ENCODE assay signal across 10 cellular contexts in the genomic region with DNA sequence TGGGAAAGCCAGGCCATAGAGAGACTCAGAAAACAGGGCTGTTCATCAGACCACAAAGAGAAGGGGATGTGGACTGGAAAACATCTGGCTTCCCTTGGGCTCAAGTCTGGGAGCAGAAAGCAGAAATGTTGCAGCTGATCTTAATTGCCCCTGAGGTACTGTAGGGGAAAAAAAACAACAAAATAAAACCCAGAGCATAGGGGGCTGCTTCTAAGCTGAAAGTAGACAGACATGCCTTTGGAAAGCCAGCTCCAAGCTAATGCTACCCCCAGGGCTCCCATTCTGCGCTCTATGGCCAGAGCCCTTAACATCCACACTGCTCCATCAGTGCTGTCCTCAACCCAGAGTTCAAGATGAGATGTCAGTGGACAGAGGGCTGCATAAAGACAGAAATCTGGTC. TPM values are rescaled to one million over a fixed set of nuclear protein-coding genes. Genes with fewer than 3 reads are reported as not detected.
DNase-seq lines count a peak whose midpoint lies in the region; ATAC-seq and TF ChIP-seq lines count a peak whose summit lies in the region.
"Had no signal": no experiment of that assay in that cellular context is flagged by ENCODE, and none has a peak within 500 bp of the region (broad histone marks: within the 10 kb centered on the region; RNA-seq: fewer than 3 reads in every experiment).

No MANE protein-coding gene starts in this region.

- H3K4me2 ChIP-seq in IMR-90 (ENCODE audit: low read depth, low read length) = no peak overlapping the region

- TF ChIP-seq POLR2A in IMR-90 (IDR thresholded peaks at IDR 0.05; ENCODE audit: low read depth, low read length) = no peak

- H3K9me1 ChIP-seq in IMR-90 (ENCODE audit: insufficient read depth, low read length) = no peaks in the 10 kb centered on the region

- H4K5ac ChIP-seq in IMR-90 (ENCODE audit: low read depth, low read length) = no peak overlapping the region

- H3K36me3 Mint-ChIP-seq in natural killer cell treated with Interleukin-12 subunit alpha and Interleukin-12 subunit beta and Interleukin-15 and Interleukin-18, amount 100 ng/mL, for 72 hours = no peaks in the 10 kb centered on the region
- H3K36me3 Mint-ChIP-seq in activated T-cell treated with anti-CD3 and anti-CD28 coated beads, Interleukin-2, amount 50 U/mL, for 72 hours (ENCODE audit: insufficient read depth in 2 of 2) = no peaks in the 10 kb centered on the region

- H3K14ac ChIP-seq in IMR-90 (replicated peaks; ENCODE audit: low read depth, low read length) = no peak overlapping the region

- intact Hi-C loops in IMR-90 (cut with micrococcal nuclease) = no loop called here

- H2AFZ ChIP-seq in IMR-90 (replicated peaks; ENCODE audit: low read length, poor library complexity) = no peak overlapping the region

- H3K23ac ChIP-seq in IMR-90 (ENCODE audit: low read depth, low read length) = no peak overlapping the region

- no peak for TF ChIP-seq RAD21 in IMR-90 (IDR thresholded peaks at IDR 0.05; ENCODE audit: low read length)
- no peak for TF ChIP-seq RAD21 in liver (IDR thresholded peaks at IDR 0.05)

- POLR2A ChIA-PET in IMR-90 (lab: Charles Lee; ENCODE audit: unreplicated experiment) = no interaction called here

- no peak for ATAC-seq in IMR-90 (ENCODE audit: low read depth)
- ATAC-seq in natural killer cell treated with Interleukin-12 subunit alpha and Interleukin-12 subunit beta and Interleukin-15 and Interleukin-18, amount 100 ng/mL, for 72 hours = no peak
- no peak for ATAC-seq in activated T-cell treated with anti-CD3 and anti-CD28 coated beads, Interleukin-2, amount 50 U/mL, for 72 hours (replicated peaks in 1 of 2)

- peak overlapping the region; percentile 25; the same call in 1 of the 2 replicates for H3K4ac ChIP-seq in IMR-90 (ENCODE audit: low read depth, low read length)

- H3K79me1 ChIP-seq in IMR-90 (ENCODE audit: low read depth in 1 of 2, low read length in 2 of 2) = peaks cover 4 to 21% of the 10 kb centered on the region in 2 experiments; a peak in 1 of 4 replicates

- no peak overlapping the region for H3K56ac ChIP-seq in IMR-90 (ENCODE audit: extremely low read depth, insufficient read depth, low read length)

- dilution Hi-C loops in IMR-90 (cut with HindIII; ENCODE audit: low sequenced_read_pairs, unreplicated experiment) = no loop called here

- no peak overlapping the region for H2AK9ac ChIP-seq in IMR-90 (replicated peaks; ENCODE audit: low read depth, low read length, poor library complexity)

- no peak overlapping the region for H3K4me3 Mint-ChIP-seq in natural killer cell treated with Interleukin-12 subunit alpha and Interleukin-12 subunit beta and Interleukin-15 and Interleukin-18, amount 100 ng/mL, for 72 hours
- H3K4me3 Mint-ChIP-seq in activated T-cell treated with anti-CD3 and anti-CD28 coated beads, Interleukin-2, amount 50 U/mL, for 72 hours = no peak overlapping the region

- no peak for DNase-seq in IMR-90
- peak; percentile 45 for DNase-seq in astrocyte of the hippocampus (ENCODE audit: low read depth, low spot score)
- no peak for DNase-seq in natural killer cell treated with Interleukin-12 subunit alpha and Interleukin-12 subunit beta and Interleukin-15 and Interleukin-18, amount 100 ng/mL, for 72 hours (ENCODE audit: low spot score)
- no peak for DNase-seq in activated T-cell treated with anti-CD3 and anti-CD28 coated beads, Interleukin-2, amount 50 U/mL, for 72 hours
- no peak for DNase-seq in NCI-H1092 (lab: John Stamatoyannopoulos, UW)
- no peak for DNase-seq in activated CD4-positive, alpha-beta T cell treated with anti-CD3 and anti-CD28 coated beads for 1 hour
- DNase-seq: NCI-H524 had no signal

- H2AK5ac ChIP-seq in IMR-90 (ENCODE audit: low read depth, low read length) = no peak overlapping the region

- H3K4me3 ChIP-seq in IMR-90 (ENCODE audit: insufficient read depth, low read depth, low read length) (no peak overlapping the region), liver (ENCODE audit: low read depth in 1 of 3, low read length in 3 of 3) (no peak overlapping the region), stomach smooth muscle (ENCODE audit: low read length in 2 of 2) (no peak overlapping the region)

- no peak overlapping the region for H2BK15ac ChIP-seq in IMR-90 (ENCODE audit: low read depth, low read length)

- peaks cover 2% of the 10 kb centered on the region; the same call in 1 of the 2 replicates for H3K36me3 ChIP-seq in IMR-90 (ENCODE audit: control insufficient read depth, insufficient read depth, low read length)
- H3K36me3 ChIP-seq in liver (ENCODE audit: control insufficient read depth in 4 of 4, insufficient read depth in 3 of 4, low read depth in 1 of 4, low read length in 3 of 4) = no peaks in the 10 kb centered on the region
- H3K36me3 ChIP-seq in stomach smooth muscle (ENCODE audit: control insufficient read depth in 2 of 2, insufficient read depth in 2 of 2, low read length in 2 of 2) = no peaks in the 10 kb centered on the region

- WGBS in IMR-90 (ENCODE audit: extremely low coverage in 2 of 2, insufficient read length in 1 of 2), 2 experiments = no CpG with 5 or more reads among the region's 1 CpG
- 98% methylated on average over 1 of the region's 1 CpG for WGBS in liver

- H3K27me3 ChIP-seq in IMR-90 (ENCODE audit: control insufficient read depth, insufficient read depth, low read length) = no peaks in the 10 kb centered on the region
- no peaks in the 10 kb centered on the region for H3K27me3 ChIP-seq in liver (ENCODE audit: control insufficient read depth in 4 of 4, insufficient read depth in 4 of 4, low read length in 3 of 4)
- no peaks in the 10 kb centered on the region for H3K27me3 ChIP-seq in stomach smooth muscle (ENCODE audit: control insufficient read depth in 1 of 2, insufficient read depth in 2 of 2, low read length in 2 of 2)

- in situ Hi-C loops in IMR-90 (cut with MboI; ENCODE audit: low sequenced_read_pairs) = no loop called here

- H2BK120ac ChIP-seq in IMR-90 (ENCODE audit: low read depth, low read length) = no peak overlapping the region

- H3K27me3 Mint-ChIP-seq in natural killer cell treated with Interleukin-12 subunit alpha and Interleukin-12 subunit beta and Interleukin-15 and Interleukin-18, amount 100 ng/mL, for 72 hours = peaks cover 10 to 19% of the 10 kb centered on the region in 2 donors
- peaks cover 10% of the 10 kb centered on the region for H3K27me3 Mint-ChIP-seq in activated T-cell treated with anti-CD3 and anti-CD28 coated beads, Interleukin-2, amount 50 U/mL, for 72 hours (ENCODE audit: low read depth)

- CTCF ChIA-PET in IMR-90 (lab: Yijun Ruan, JAX) = interaction anchor here (1.4 kb wide), 1 partner anchor 11 kb away, joined by 3 read pairs; no protein-coding TSS in a partner anchor

- no peak overlapping the region for H4K8ac ChIP-seq in IMR-90 (ENCODE audit: low read depth in 2 of 2, low read length in 2 of 2)

- H3K4me1 ChIP-seq in IMR-90 (ENCODE audit: control insufficient read depth, insufficient read depth, low read length) = peaks cover 18% of the 10 kb centered on the region
- H3K4me1 ChIP-seq in liver (ENCODE audit: control insufficient read depth in 4 of 4, insufficient read depth in 4 of 4, low read length in 3 of 4) = peaks cover 8 to 56% (median 47%) of the 10 kb centered on the region in 4 donors
- peaks cover 56% of the 10 kb centered on the region for H3K4me1 ChIP-seq in stomach smooth muscle (ENCODE audit: control insufficient read depth, insufficient read depth, low read length)

- H3K9me3 ChIP-seq in IMR-90 (ENCODE audit: control insufficient read depth, insufficient read depth, low read length) (no peaks in the 10 kb centered on the region), liver (ENCODE audit: control insufficient read depth in 4 of 4, low read length in 3 of 4) (no peaks in the 10 kb centered on the region), stomach smooth muscle (ENCODE audit: control insufficient read depth in 2 of 2, low read length in 2 of 2) (no peaks in the 10 kb centered on the region)

- peaks cover 0 to 3% of the 10 kb centered on the region in 2 donors for H3K4me1 Mint-ChIP-seq in natural killer cell treated with Interleukin-12 subunit alpha and Interleukin-12 subunit beta and Interleukin-15 and Interleukin-18, amount 100 ng/mL, for 72 hours (ENCODE audit: low read depth in 2 of 2)
- H3K4me1 Mint-ChIP-seq in activated T-cell treated with anti-CD3 and anti-CD28 coated beads, Interleukin-2, amount 50 U/mL, for 72 hours (ENCODE audit: low read depth) = peaks cover 10% of the 10 kb centered on the region

- no peak overlapping the region for H2BK20ac ChIP-seq in IMR-90 (ENCODE audit: low read depth, low read length)

- H3K18ac ChIP-seq in IMR-90 (ENCODE audit: low read depth, low read length) = no peak overlapping the region

- H4K91ac ChIP-seq in IMR-90 (ENCODE audit: insufficient read depth, low read depth, low read length) = no peak overlapping the region

- H3K9ac ChIP-seq in IMR-90 (ENCODE audit: low read depth, low read length) (no peak overlapping the region), liver (ENCODE audit: low read depth in 1 of 2, low read length in 2 of 2) (no peak overlapping the region), stomach smooth muscle (ENCODE audit: low read length in 2 of 2) (peak overlapping the region; percentile 58 to 68)

- H2BK5ac ChIP-seq in IMR-90 (ENCODE audit: low read depth, low read length, poor library complexity, severe bottlenecking) = no peak overlapping the region

- no peaks in the 10 kb centered on the region for H3K9me3 Mint-ChIP-seq in natural killer cell treated with Interleukin-12 subunit alpha and Interleukin-12 subunit beta and Interleukin-15 and Interleukin-18, amount 100 ng/mL, for 72 hours
- no peaks in the 10 kb centered on the region for H3K9me3 Mint-ChIP-seq in activated T-cell treated with anti-CD3 and anti-CD28 coated beads, Interleukin-2, amount 50 U/mL, for 72 hours
- H3K9me3 Mint-ChIP-seq: stimulated activated naive CD8-positive, alpha-beta T cell treated with anti-CD3 and anti-CD28 coated beads, Interleukin-15, Interleukin-2, amounts not matched to agents 100 ng/mL and 50 ng/mL, for 24 hours had no signal

- no peak overlapping the region for H3K27ac Mint-ChIP-seq in natural killer cell treated with Interleukin-12 subunit alpha and Interleukin-12 subunit beta and Interleukin-15 and Interleukin-18, amount 100 ng/mL, for 72 hours
- no peak overlapping the region for H3K27ac Mint-ChIP-seq in activated T-cell treated with anti-CD3 and anti-CD28 coated beads, Interleukin-2, amount 50 U/mL, for 72 hours
- H3K27ac Mint-ChIP-seq: stimulated activated naive CD8-positive, alpha-beta T cell treated with anti-CD3 and anti-CD28 coated beads, Interleukin-15, Interleukin-2, amounts not matched to agents 100 ng/mL and 50 ng/mL, for 24 hours had no signal

- peaks cover 3% of the 10 kb centered on the region; the same call in 1 of the 2 replicates for H4K20me1 ChIP-seq in IMR-90 (ENCODE audit: insufficient read depth, low read length)

- no peak for TF ChIP-seq CTCF in IMR-90 (conservative IDR thresholded peaks at IDR 0.05; ENCODE audit: low read depth, low read length)
- no peak for TF ChIP-seq CTCF in liver (IDR thresholded peaks at IDR 0.05; ENCODE audit: low read depth, low read length, missing input control)

- H3K27ac ChIP-seq in IMR-90 (ENCODE audit: insufficient read depth, low read length) (no peak overlapping the region), liver (ENCODE audit: low read depth in 1 of 2, low read length in 2 of 2) (peak overlapping the region; percentile 26 to 71), stomach smooth muscle (ENCODE audit: low read length) (peak overlapping the region; percentile 93)

- no TSS peak for BruUV-seq in IMR-90 (replicated peaks; lab: Mats Ljungman, UMichigan)

RNA-seq across cellular contexts. Expression of a gene that starts 2.0 kb away (rescaled TPM):
- total RNA-seq in IMR-90 (2012; rRNA removed) (18.9 and 19.2 TPM in 2 replicates), liver (10 to 100 TPM; 12.1 to 20.6 TPM)
- polyA plus RNA-seq in IMR-90 (2012; rRNA removed) (21.1 and 24.5 TPM in 2 replicates), liver (10 to 100 TPM; 18.7 to 23.3 TPM)
- polyA plus RNA-seq in IMR-90 (2012; cell fraction: cytosol; rRNA removed) = 30.8 and 31.9 TPM in 2 replicates
- 22.7 and 43.7 TPM in 2 replicates for polyA plus RNA-seq in IMR-90 (2012; cell fraction: nucleus; rRNA removed; ENCODE audit: low replicate concordance)
- total RNA-seq in natural killer cell treated with Interleukin-12 subunit alpha and Interleukin-12 subunit beta and Interleukin-15 and Interleukin-18, amount 100 ng/mL, for 72 hours = 1 to 10 TPM; 1.1 to 4.0 TPM
- total RNA-seq in activated T-cell treated with anti-CD3 and anti-CD28 coated beads, Interleukin-2, amount 50 U/mL, for 72 hours = 10 to 100 TPM in 1 of 2 donors, 1 to 10 TPM in 1; 4.6 to 10.2 TPM

RNA-seq across cellular contexts. Expression of a gene that starts 11.6 kb away (rescaled TPM):
- total RNA-seq in IMR-90 (2012; rRNA removed) (87.8 and 114 TPM in 2 replicates), liver (100 to 1,000 TPM in 1 of 2 donors, 10 to 100 TPM in 1; 61.1 to 163 TPM)
- polyA plus RNA-seq in IMR-90 (2012; rRNA removed) (35.1 and 54.7 TPM in 2 replicates), liver (10 to 100 TPM; 37.3 to 44.9 TPM)
- polyA plus RNA-seq in IMR-90 (2012; cell fraction: cytosol; rRNA removed) = 39.1 and 42.9 TPM in 2 replicates
- 145 and 146 TPM in 2 replicates for polyA plus RNA-seq in IMR-90 (2012; cell fraction: nucleus; rRNA removed; ENCODE audit: low replicate concordance)
- total RNA-seq in natural killer cell treated with Interleukin-12 subunit alpha and Interleukin-12 subunit beta and Interleukin-15 and Interleukin-18, amount 100 ng/mL, for 72 hours = 100 to 1,000 TPM; 117 to 151 TPM
- total RNA-seq in activated T-cell treated with anti-CD3 and anti-CD28 coated beads, Interleukin-2, amount 50 U/mL, for 72 hours = 10 to 100 TPM; 83.8 to 91.6 TPM

RNA-seq across cellular contexts. Expression of a gene that starts 26.5 kb away (rescaled TPM):
- total RNA-seq in IMR-90 (2012; rRNA removed) (25.6 and 27.8 TPM in 2 replicates), liver (1 to 10 TPM; 6.6 to 7.6 TPM)
- polyA plus RNA-seq in IMR-90 (2012; rRNA removed) (33.5 and 33.6 TPM in 2 replicates), liver (10 to 100 TPM in 1 of 2 donors, 1 to 10 TPM in 1; 10.0 to 11.9 TPM)
- 24.1 and 24.5 TPM in 2 replicates for polyA plus RNA-seq in IMR-90 (2012; cell fraction: cytosol; rRNA removed)
- 77.2 and 160 TPM in 2 replicates for polyA plus RNA-seq in IMR-90 (2012; cell fraction: nucleus; rRNA removed; ENCODE audit: low replicate concordance)
- total RNA-seq in natural killer cell treated with Interleukin-12 subunit alpha and Interleukin-12 subunit beta and Interleukin-15 and Interleukin-18, amount 100 ng/mL, for 72 hours = 10 to 100 TPM; 47.9 to 71.7 TPM
- 100 to 1,000 TPM; 306 to 397 TPM for total RNA-seq in activated T-cell treated with anti-CD3 and anti-CD28 coated beads, Interleukin-2, amount 50 U/mL, for 72 hours

Comparison
In these comparisons a context has a peak if more than half of its experiments do, and no peak if none do; other contexts are left out.
1. H3K9ac ChIP-seq: peak in stomach smooth muscle (2 of 2); none in IMR-90 (single experiment) and liver (0 of 2).
2. RNA of a gene that starts 26.5 kb away (total RNA-seq): 306 to 397 TPM in activated T-cell treated with anti-CD3 and anti-CD28 coated beads, Interleukin-2, amount 50 U/mL, for 72 hours; 47.9 to 71.7 TPM in natural killer cell treated with Interleukin-12 subunit alpha and Interleukin-12 subunit beta and Interleukin-15 and Interleukin-18, amount 100 ng/mL, for 72 hours, 25.6 to 27.8 TPM in IMR-90 and 6.6 to 7.6 TPM in liver; every median in the first group is over 4 times any median in the second.